Comparison of ENCODE assay signal across 8 cellular contexts in the genomic region with DNA sequence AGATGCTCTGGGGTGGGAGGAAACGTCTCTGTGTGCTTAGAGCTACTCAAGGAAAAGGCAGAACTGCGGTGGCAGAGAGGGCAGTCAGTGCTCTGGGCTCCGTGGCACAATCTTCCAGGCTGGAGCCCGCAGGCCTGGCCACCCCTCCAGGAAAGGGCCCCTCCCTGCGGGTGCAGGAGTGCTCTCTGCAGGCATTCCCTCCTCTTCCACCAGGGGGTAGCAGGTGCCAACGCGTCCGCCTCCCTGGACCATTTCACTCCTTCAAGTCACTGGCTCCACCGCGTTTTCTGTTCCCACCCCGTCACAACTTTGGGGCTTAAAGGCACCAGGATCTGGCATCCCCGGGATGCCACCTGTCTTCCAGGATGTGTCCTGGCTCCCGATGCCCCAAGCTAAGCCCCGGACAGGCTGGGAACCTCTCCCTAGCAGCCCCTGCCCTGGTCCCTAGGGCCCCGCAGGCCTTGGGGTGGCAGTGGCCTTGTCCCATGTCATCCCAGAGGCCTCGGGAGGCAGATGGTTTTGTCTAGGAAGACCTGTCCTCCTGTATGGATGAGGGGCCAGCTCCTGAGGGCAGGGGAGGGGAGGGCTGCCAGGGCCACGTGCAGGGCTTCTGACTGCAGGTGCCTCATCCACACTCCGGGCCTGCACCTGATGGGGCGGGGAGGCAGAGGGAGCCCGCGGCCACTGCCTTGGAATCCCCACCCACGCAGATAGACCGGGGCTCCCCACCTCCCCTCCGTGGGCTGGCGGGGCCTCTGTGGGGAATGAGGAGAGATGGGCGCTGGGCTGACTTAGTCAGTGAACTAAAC. TPM values are rescaled to one million over a fixed set of nuclear protein-coding genes. Genes with fewer than 3 reads are reported as not detected.
A peak's percentile ranks its signal among the peaks of the same experiment; 100 is the strongest.
DNase-seq lines count a peak whose midpoint lies in the region; ATAC-seq and TF ChIP-seq lines count a peak whose summit lies in the region.

No MANE protein-coding gene starts in this region.

- intact Hi-C loops in left lung (cut with DNase I) = no loop called here

- peak; percentile 57 for TF ChIP-seq CTCF in HFF-Myc (IDR thresholded peaks at IDR 0.05; ENCODE audit: low read depth, low read length, missing control alignments)
- TF ChIP-seq CTCF in left lung (IDR thresholded peaks at IDR 0.05) = peak; percentile 24 to 27

- no peaks in the 10 kb centered on the region for H3K4me1 ChIP-seq in left lung

- H3K4me1 Mint-ChIP-seq in activated naive CD8-positive, alpha-beta T cell treated with anti-CD3 and anti-CD28 coated beads, Interleukin-2, amount 50 U/mL, for 24 hours = no peaks in the 10 kb centered on the region

- H3K27me3 ChIP-seq in left lung = no peaks in the 10 kb centered on the region

- H3K27me3 Mint-ChIP-seq in activated naive CD8-positive, alpha-beta T cell treated with anti-CD3 and anti-CD28 coated beads, Interleukin-2, amount 50 U/mL, for 24 hours = no peaks in the 10 kb centered on the region

- no peaks in the 10 kb centered on the region for H3K36me3 Mint-ChIP-seq in activated naive CD8-positive, alpha-beta T cell treated with anti-CD3 and anti-CD28 coated beads, Interleukin-2, amount 50 U/mL, for 24 hours (ENCODE audit: low read depth)

- H3K4me3 ChIP-seq in HFF-Myc (replicated peaks; ENCODE audit: low read depth, low read length) (no peak overlapping the region), left lung (no peak overlapping the region)

- in situ Hi-C loops in Caki2 (cut with HindIII; ENCODE audit: low pct_unique_long_range_greater_than_20kb, low sequenced_read_pairs) = no loop called here

- H3K4me3 Mint-ChIP-seq in activated naive CD8-positive, alpha-beta T cell treated with anti-CD3 and anti-CD28 coated beads, Interleukin-2, amount 50 U/mL, for 24 hours = no peak overlapping the region

- peak; percentile 35 for DNase-seq in Caki2 (ENCODE audit: low read depth)
- DNase-seq in HFF-Myc (ENCODE audit: extremely low read depth, low read depth) = no peak
- DNase-seq in activated naive CD8-positive, alpha-beta T cell treated with anti-CD3 and anti-CD28 coated beads, Interleukin-2, amount 50 U/mL, for 24 hours = peak; percentile 9
- DNase-seq in left lung = peak in 1 of 2 donors; percentile 69
- DNase-seq in hippocampal formation (lab: John Stamatoyannopoulos, UW) = no peak
- DNase-seq in NCI-H1694 treated with DMSO at 0.1 percent for 48 hours (lab: John Stamatoyannopoulos, UW) = no peak
- no peak for DNase-seq in T1000 (lab: John Stamatoyannopoulos, UW)
- DNase-seq in activated CD4-positive, alpha-beta T cell treated with anti-CD3 and anti-CD28 coated beads for 1 hour = no peak

- no peak overlapping the region for H3K27ac Mint-ChIP-seq in activated naive CD8-positive, alpha-beta T cell treated with anti-CD3 and anti-CD28 coated beads, Interleukin-2, amount 50 U/mL, for 24 hours

- no peak overlapping the region for H3K27ac ChIP-seq in left lung

- no peaks in the 10 kb centered on the region for H3K36me3 ChIP-seq in left lung

- no peaks in the 10 kb centered on the region for H3K9me3 ChIP-seq in left lung

- H3K9me3 Mint-ChIP-seq in activated naive CD8-positive, alpha-beta T cell treated with anti-CD3 and anti-CD28 coated beads, Interleukin-2, amount 50 U/mL, for 24 hours = peaks cover 5% of the 10 kb centered on the region

- no peak for ATAC-seq in activated naive CD8-positive, alpha-beta T cell treated with anti-CD3 and anti-CD28 coated beads, Interleukin-2, amount 50 U/mL, for 24 hours
- ATAC-seq in left lung = peak; percentile 57

RNA-seq across cellular contexts. Expression of a gene that starts 26.4 kb away (rescaled TPM):
- 1.0 and 1.2 TPM in 2 replicates for total RNA-seq in Caki2 (2014; rRNA removed; shearing (Covaris generic); ENCODE audit: low replicate concordance)
- 1 to 10 TPM; 3.2 to 4.5 TPM for total RNA-seq in left lung

RNA-seq across cellular contexts. Expression of a gene that starts 49.3 kb away (rescaled TPM):
- total RNA-seq in Caki2 (2014; rRNA removed; shearing (Covaris generic); ENCODE audit: low replicate concordance) = 0.43 TPM in 1 of 2 replicates, not detected in the other
- total RNA-seq in left lung = 10 to 100 TPM in 1 of 2 donors, 1 to 10 TPM in 1; 5.6 to 16.4 TPM

Comparison
In these comparisons a context has a peak if more than half of its experiments do, and no peak if none do; other contexts are left out.
1. DNase-seq: peak in Caki2 (single experiment) and activated naive CD8-positive, alpha-beta T cell treated with anti-CD3 and anti-CD28 coated beads, Interleukin-2, amount 50 U/mL, for 24 hours (single experiment); none in HFF-Myc (single experiment), hippocampal formation (0 of 2), NCI-H1694 treated with DMSO at 0.1 percent for 48 hours (single experiment), T1000 (single experiment) and activated CD4-positive, alpha-beta T cell treated with anti-CD3 and anti-CD28 coated beads for 1 hour (single experiment).